In the genomic region with DNA sequence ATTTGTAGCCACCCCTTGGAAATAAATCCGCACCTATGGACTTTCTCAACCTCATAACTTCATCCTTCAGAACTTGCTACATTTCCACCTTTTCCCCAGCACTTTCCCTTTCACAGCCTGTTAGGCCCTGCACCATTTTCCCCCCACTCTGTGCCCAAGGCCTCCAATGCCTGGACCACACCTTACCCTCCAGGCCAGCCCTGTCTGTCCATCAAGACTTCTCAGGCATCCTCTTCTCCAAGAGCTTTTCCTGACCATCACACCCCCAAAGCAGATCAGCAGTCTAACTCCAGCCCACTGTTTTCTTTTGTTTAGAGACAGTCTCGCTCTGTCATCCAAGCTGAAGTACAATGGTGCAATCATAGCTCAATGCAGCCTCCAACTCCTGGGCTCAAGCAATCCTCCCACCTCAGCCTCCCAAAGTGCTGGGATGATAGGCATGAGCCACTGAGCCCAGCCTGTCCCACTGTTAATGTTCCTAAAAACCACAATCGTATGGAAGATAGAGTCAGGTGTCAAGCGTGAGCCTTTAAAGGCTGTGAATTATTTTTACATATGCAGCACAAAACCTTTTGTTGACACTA, we compare ENCODE assay signal across 31 cellular contexts.
A peak's percentile ranks its signal among the peaks of the same experiment; 100 is the strongest.
DNase-seq lines count a peak whose midpoint lies in the region; ATAC-seq, FAIRE-seq and TF ChIP-seq lines count a peak whose summit lies in the region.
"Had no signal": no experiment of that assay in that cellular context is flagged by ENCODE, and none has a peak within 500 bp of the region (broad histone marks: within the 10 kb centered on the region; RNA-seq: fewer than 3 reads in every experiment).

No MANE protein-coding gene starts in this region.

- POLR2A ChIA-PET in PC-3 (lab: Charles Lee; ENCODE audit: unreplicated experiment) = interaction anchor here (0.5 to 0.7 kb wide), 3 partner anchors 23 to 425 kb away, joined by 3 to 5 read pairs (median 3); no protein-coding TSS in a partner anchor

- H3K9me3 ChIP-seq in DND-41 (ENCODE audit: insufficient read depth, low read length, severe bottlenecking) (no peaks in the 10 kb centered on the region), PC-3 (ENCODE audit: low read length) (no peaks in the 10 kb centered on the region), pancreas (no peaks in the 10 kb centered on the region), spleen (no peaks in the 10 kb centered on the region)
- H3K9me3 ChIP-seq: left ventricle myocardium inferior, sigmoid colon, stomach, tibial artery had no signal

- H3K9ac ChIP-seq in DND-41 (ENCODE audit: low read depth, low read length) (no peak overlapping the region), PC-3 (ENCODE audit: low read length) (no peak overlapping the region)

- DNase-seq in DND-41 (no peak), PC-3 (no peak), epithelial cell of proximal tubule (ENCODE audit: low read depth) (no peak), pancreas (no peak), NCI-H524 treated with DMSO at 0.1 percent for 48 hours (lab: John Stamatoyannopoulos, UW) (no peak), spleen (no peak), mucosa of gallbladder (ENCODE audit: low spot score) (no peak)
- DNase-seq: activated CD4-positive, alpha-beta memory T cell treated with anti-CD3 and anti-CD28 coated beads for 36 hours; activated CD4-positive, CD25-positive, alpha-beta regulatory T cell; activated effector memory CD4-positive, alpha-beta T cell treated with anti-CD3 and anti-CD28 coated beads, Interleukin-2, amount 50 U/mL, for 16 hours; activated naive CD8-positive, alpha-beta T cell treated with anti-CD3 and anti-CD28 coated beads, Interleukin-2, amount 10 ng/mL, durations not matched to agents 7 days and 5 days; CD8-positive, alpha-beta T cell; cerebellar nuclear complex; DMS153; dorsolateral prefrontal cortex; erythroblast; GDM1; GOT3; left ventricle myocardium inferior; NCI-H1092; NCI-H2029; NCI-H2227 treated with DMSO at 0.1 percent for 48 hours; NCI-H748 treated with DMSO at 0.1 percent for 48 hours; nephron progenitor cell; Right ventricle myocardium superior; sigmoid colon; stimulated activated CD8-positive, alpha-beta memory T cell treated with anti-CD3 and anti-CD28 coated beads, Interleukin-4, amount 100 ng/mL, for 48 hours; stomach; tibial artery had no signal

- H3K27me3 ChIP-seq in DND-41 (ENCODE audit: insufficient read depth, low read length, poor library complexity) (no peaks in the 10 kb centered on the region), PC-3 (ENCODE audit: low read length) (no peaks in the 10 kb centered on the region), pancreas (no peaks in the 10 kb centered on the region), spleen (replicated peaks in 1 of 7) (no peaks in the 10 kb centered on the region)
- H3K27me3 ChIP-seq: foreskin keratinocyte, sigmoid colon, stomach, tibial artery had no signal

- no peak overlapping the region for H3K4me3 ChIP-seq in DND-41 (ENCODE audit: low read depth in 1 of 2, low read length in 2 of 2)
- H3K4me3 ChIP-seq in PC-3 (ENCODE audit: low read length) = no peak overlapping the region
- H3K4me3 ChIP-seq in epithelial cell of proximal tubule (ENCODE audit: low read depth, low read length) = peak overlapping the region; percentile 5
- H3K4me3 ChIP-seq in pancreas = no peak overlapping the region
- no peak overlapping the region for H3K4me3 ChIP-seq in spleen
- H3K4me3 ChIP-seq: dorsolateral prefrontal cortex, left ventricle myocardium inferior, sigmoid colon, stomach, tibial artery had no signal

- H4K20me1 ChIP-seq in DND-41 (ENCODE audit: insufficient read depth, low read length) = peaks cover 58% of the 10 kb centered on the region
- H4K20me1 ChIP-seq in PC-3 (ENCODE audit: low read length) = peaks cover 33% of the 10 kb centered on the region

- H3K9me2 ChIP-seq in PC-3 (replicated peaks; ENCODE audit: low read length) = no peaks in the 10 kb centered on the region

- WGBS in pancreas, 2 donors = 95 to 96% methylated on average over 4 of the region's 4 CpGs
- WGBS in spleen, 5 donors = 94 to 96% (median 95%) methylated on average over 4 of the region's 4 CpGs

- no peak overlapping the region for H2AFZ ChIP-seq in DND-41 (ENCODE audit: low read depth, low read length)
- H2AFZ ChIP-seq in PC-3 (ENCODE audit: low read length) = no peak overlapping the region

- H3K4me2 ChIP-seq in DND-41 (ENCODE audit: insufficient read depth, low read length) (no peak overlapping the region), PC-3 (ENCODE audit: low read length) (peak overlapping the region; percentile 36)

- H3K27ac ChIP-seq in DND-41 (ENCODE audit: low read length) (peak overlapping the region; percentile 41; the same call in 1 of the 2 replicates), PC-3 (ENCODE audit: low read length) (peak overlapping the region; percentile 21), pancreas (peak overlapping the region in 3 of 4 donors; percentile 14 to 27 (median 18)), spleen (no peak overlapping the region)
- H3K27ac ChIP-seq: dorsolateral prefrontal cortex, sigmoid colon, stomach, tibial artery had no signal

- TF ChIP-seq CTCF in DND-41 (IDR thresholded peaks at IDR 0.05; ENCODE audit: borderline replicate concordance, extremely low read depth, low read length, poor library complexity, severe bottlenecking) (no peak), PC-3 (conservative IDR thresholded peaks at IDR 0.05; ENCODE audit: low read depth, low read length) (no peak), epithelial cell of proximal tubule (conservative IDR thresholded peaks at IDR 0.05; ENCODE audit: low read depth, low read length) (no peak), pancreas (IDR thresholded peaks at IDR 0.05) (no peak), spleen (IDR thresholded peaks at IDR 0.05 in 8 of 11, conservative IDR thresholded peaks at IDR 0.05 in 3 of 11) (no peak)

- CTCF ChIA-PET in PC-3 (lab: Charles Lee) = no interaction called here

- H3K36me3 ChIP-seq in DND-41 (ENCODE audit: insufficient read depth, low read length) (peaks cover 15% of the 10 kb centered on the region), PC-3 (ENCODE audit: low read depth, low read length) (peaks cover under 1% of the 10 kb centered on the region; the same call in 1 of the 2 replicates), pancreas (no peaks in the 10 kb centered on the region), spleen (no peaks in the 10 kb centered on the region)
- H3K36me3 ChIP-seq: left ventricle myocardium inferior, tibial artery had no signal

- FAIRE-seq in pancreas (lab: Jason Lieb, UNC) = no peak

- no peaks in the 10 kb centered on the region; the same call in 1 of the 2 replicates for H3K4me1 ChIP-seq in DND-41 (ENCODE audit: insufficient read depth, low read length)
- peaks cover 59% of the 10 kb centered on the region for H3K4me1 ChIP-seq in PC-3 (ENCODE audit: insufficient read depth, low read length)
- H3K4me1 ChIP-seq in pancreas = peaks cover 10 to 32% (median 20%) of the 10 kb centered on the region in 3 donors
- H3K4me1 ChIP-seq in spleen = no peaks in the 10 kb centered on the region

- H3F3A ChIP-seq in PC-3 (ENCODE audit: low read length, unreplicated experiment) = peaks cover 22% of the 10 kb centered on the region

- ATAC-seq in DND-41 (ENCODE audit: insufficient read depth, low read depth) (no peak), PC-3 (no peak), pancreas (no peak), GM21515 (IDR thresholded peaks at IDR 0.05; ENCODE audit: unreplicated experiment) (no peak)
- ATAC-seq: CD8-positive, alpha-beta T cell had no signal

- TF ChIP-seq POLR2A in spleen (IDR thresholded peaks at IDR 0.05) = no peak

- H3K79me2 ChIP-seq in DND-41 (ENCODE audit: insufficient read depth, low read length) (peaks cover 88% of the 10 kb centered on the region), PC-3 (ENCODE audit: low read length) (peaks cover 72% of the 10 kb centered on the region)

- intact Hi-C loops in PC-3 (cut with micrococcal nuclease) (no loop called here), pancreas (cut with DNase I) (no loop called here), spleen (cut with DNase I; ENCODE audit: low total_unique reads) (no loop called here)

- BruUV-seq in PC-3 (replicated peaks; lab: Mats Ljungman, UMichigan) = no TSS peak

Comparison
In these comparisons a context has a peak if more than half of its experiments do, and no peak if none do; other contexts are left out.
1. H3K27ac ChIP-seq: peak in DND-41 (single experiment), PC-3 (single experiment) and pancreas (3 of 4); none in spleen (0 of 8).